In the genomic region with DNA sequence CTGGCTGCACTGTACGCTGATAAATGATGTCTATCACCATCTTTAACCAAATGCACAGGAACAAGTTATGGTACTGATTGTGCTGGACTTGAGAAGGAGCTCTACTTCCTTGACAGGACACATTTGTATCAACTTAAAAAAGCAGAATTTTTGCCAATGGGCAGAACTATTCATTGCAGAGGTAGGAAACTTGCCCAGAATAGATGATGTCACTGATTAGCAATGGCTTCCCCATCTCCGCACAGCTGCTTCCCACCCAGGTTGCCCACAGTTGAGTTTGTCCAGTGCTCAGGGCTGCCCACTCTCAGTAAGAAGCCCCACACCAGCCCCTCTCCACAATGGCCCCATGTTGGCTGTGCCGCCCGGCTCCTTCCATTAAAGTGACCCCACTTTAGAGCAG, we compare ENCODE assay signal across 31 cellular contexts. TPM values are rescaled to one million over a fixed set of nuclear protein-coding genes. Genes with fewer than 3 reads are reported as not detected.
DNase-seq lines count a peak whose midpoint lies in the region; ATAC-seq, FAIRE-seq and TF ChIP-seq lines count a peak whose summit lies in the region.
"Had no signal": no experiment of that assay in that cellular context is flagged by ENCODE, and none has a peak within 500 bp of the region (broad histone marks: within the 10 kb centered on the region; RNA-seq: fewer than 3 reads in every experiment).

No MANE protein-coding gene starts in this region.

- POLR2A ChIA-PET in HepG2 (lab: Yijun Ruan, JAX): no interaction called here
- POLR2A ChIA-PET in PC-3 (lab: Charles Lee; ENCODE audit: unreplicated experiment): interaction anchor here (0.7 kb wide), 1 partner anchor 952 kb away, joined by 10 read pairs; no protein-coding TSS in a partner anchor

- intact Hi-C loops in HepG2 (cut with micrococcal nuclease; ENCODE audit: unreplicated experiment) (loop anchor here (5.0 kb wide), 1 partner anchor 33 kb away; a partner anchor contains a TSS), right lobe of liver (cut with DNase I) (loop anchor here (5.0 kb wide), 1 partner anchor 33 kb away; a partner anchor contains a TSS), PC-3 (cut with micrococcal nuclease) (no loop called here), posterior vena cava (cut with DNase I) (loop anchor here in 1 of 2 donors (5.0 kb wide), 1 partner anchor 33 kb away; a partner anchor contains a TSS)

- H3K4me1 ChIP-seq in HepG2 (ENCODE audit: insufficient read depth, low read length) (peaks cover 4% of the 10 kb centered on the region), right lobe of liver (peaks cover 0 to 8% (median 0%) of the 10 kb centered on the region in 4 donors), PC-3 (ENCODE audit: insufficient read depth, low read length) (peaks cover 22% of the 10 kb centered on the region), fibroblast of lung (ENCODE audit: control insufficient read depth, extremely low read depth, insufficient read depth, low read length) (peaks cover 35% of the 10 kb centered on the region), subcutaneous abdominal adipose tissue (ENCODE audit: control insufficient read depth in 5 of 5, insufficient read depth in 5 of 5, low read length in 5 of 5) (peaks cover 11 to 66% (median 25%) of the 10 kb centered on the region in 5 donors), BE2C (peaks cover 2% of the 10 kb centered on the region)
- H3K4me1 ChIP-seq: BLaER1 had no signal

- H3F3A ChIP-seq in PC-3 (ENCODE audit: low read length, unreplicated experiment): peaks cover 13% of the 10 kb centered on the region

- H3K9me2 ChIP-seq in PC-3 (replicated peaks; ENCODE audit: low read length): no peaks in the 10 kb centered on the region

- FAIRE-seq in HepG2 (lab: Jason Lieb, UNC): no peak
- FAIRE-seq: A549, HTR-8/SVneo, islet of Langerhans had no signal

- H3K27me3 ChIP-seq in HepG2 (ENCODE audit: control insufficient read depth in 1 of 2, insufficient read depth in 2 of 2, low read length in 2 of 2) (0 out of 5 replicates have a peak, but pooled peaks cover 0 to 2% of the 10 kb centered on the region in 2 experiments), right lobe of liver (no peaks in the 10 kb centered on the region), PC-3 (ENCODE audit: low read length) (no peaks in the 10 kb centered on the region), fibroblast of lung (ENCODE audit: control insufficient read depth, insufficient read depth, low read length) (no peaks in the 10 kb centered on the region), subcutaneous abdominal adipose tissue (ENCODE audit: control insufficient read depth in 5 of 5, insufficient read depth in 4 of 5, low read length in 5 of 5) (no peaks in the 10 kb centered on the region), BE2C (no peaks in the 10 kb centered on the region)
- H3K27me3 ChIP-seq: BLaER1, foreskin keratinocyte, right atrium auricular region, spleen had no signal

- in situ Hi-C loops in HepG2 (cut with HindIII; ENCODE audit: extremely low pct_ligation_motif_present, low pct_unique_long_range_greater_than_20kb): no loop called here

- 100% methylated on average over 4 of the region's 4 CpGs for WGBS in HepG2 (ENCODE audit: low lambda C conversion rate)
- WGBS in right lobe of liver (ENCODE audit: insufficient coverage, low coverage, low lambda C conversion rate, missing lambda C conversion rate): 100% methylated on average over 1 of the region's 4 CpGs

- TF ChIP-seq EP300 in HepG2 (IDR thresholded peaks at IDR 0.05; ENCODE audit: low read depth in 2 of 2, low read length in 2 of 2) (no peak), HepG2 (CRISPR knock-in tag; IDR thresholded peaks at IDR 0.05; ENCODE audit: borderline replicate concordance) (no peak)

- H3K4me2 ChIP-seq in HepG2 (ENCODE audit: low read depth, low read length): no peak overlapping the region
- H3K4me2 ChIP-seq in PC-3 (ENCODE audit: low read length): no peak overlapping the region
- H3K4me2 ChIP-seq in fibroblast of lung (ENCODE audit: extremely low read depth, insufficient read depth, low read length): peak overlapping the region; percentile 15
- H3K4me2 ChIP-seq: A549, BLaER1, neural progenitor cell had no signal

- H3K36me3 ChIP-seq in HepG2 (replicated peaks in 1 of 2; ENCODE audit: control insufficient read depth in 1 of 2, insufficient read depth in 2 of 2, low read length in 2 of 2): no peaks in the 10 kb centered on the region; a peak in 1 of 5 replicates
- H3K36me3 ChIP-seq in right lobe of liver: no peaks in the 10 kb centered on the region
- peaks cover 82% of the 10 kb centered on the region for H3K36me3 ChIP-seq in PC-3 (ENCODE audit: low read depth, low read length)
- peaks cover 41% of the 10 kb centered on the region for H3K36me3 ChIP-seq in fibroblast of lung (ENCODE audit: control insufficient read depth, insufficient read depth, low read length)
- H3K36me3 ChIP-seq in subcutaneous abdominal adipose tissue (ENCODE audit: control insufficient read depth in 5 of 5, insufficient read depth in 5 of 5, low read length in 5 of 5): peaks cover 1 to 55% (median 44%) of the 10 kb centered on the region in 5 donors
- H3K36me3 ChIP-seq in BE2C: peaks cover 3% of the 10 kb centered on the region
- H3K36me3 ChIP-seq: neural progenitor cell had no signal

- H3K9ac ChIP-seq in HepG2 (ENCODE audit: insufficient read depth, low read depth, low read length) (no peak overlapping the region), PC-3 (ENCODE audit: low read length) (no peak overlapping the region), fibroblast of lung (ENCODE audit: insufficient read depth, low read length) (no peak overlapping the region), subcutaneous abdominal adipose tissue (ENCODE audit: low read length in 5 of 5) (no peak overlapping the region)
- H3K9ac ChIP-seq: BLaER1, neural progenitor cell, parathyroid adenoma had no signal

- no peak overlapping the region for H3K4me3 ChIP-seq in HepG2 (replicated peaks in 1 of 3; ENCODE audit: insufficient read depth in 1 of 3, low read depth in 2 of 3, low read length in 3 of 3)
- no peak overlapping the region for H3K4me3 ChIP-seq in right lobe of liver
- no peak overlapping the region for H3K4me3 ChIP-seq in PC-3 (ENCODE audit: low read length)
- H3K4me3 ChIP-seq in fibroblast of lung (replicated peaks in 1 of 4; ENCODE audit: control extremely low read depth in 1 of 4, insufficient read depth in 1 of 4, low read depth in 3 of 4, low read length in 4 of 4): no peak overlapping the region
- no peak overlapping the region for H3K4me3 ChIP-seq in subcutaneous abdominal adipose tissue (ENCODE audit: low read depth in 1 of 5, low read length in 5 of 5)
- no peak overlapping the region for H3K4me3 ChIP-seq in BE2C (ENCODE audit: low read depth, low read length)
- H3K4me3 ChIP-seq: A549, BLaER1, neural progenitor cell, right atrium auricular region, spleen had no signal

- BruUV-seq in HepG2 (replicated peaks; lab: Mats Ljungman, UMichigan) (no TSS peak), PC-3 (replicated peaks; lab: Mats Ljungman, UMichigan) (TSS peak; percentile 3)

- no peak for TF ChIP-seq CTCF in HepG2 (CRISPR knock-in tag; IDR thresholded peaks at IDR 0.05)
- no peak for TF ChIP-seq CTCF in right lobe of liver (IDR thresholded peaks at IDR 0.05)
- TF ChIP-seq CTCF in PC-3 (conservative IDR thresholded peaks at IDR 0.05; ENCODE audit: low read depth, low read length): no peak
- TF ChIP-seq CTCF in fibroblast of lung (conservative IDR thresholded peaks at IDR 0.05 in 1 of 2, IDR thresholded peaks at IDR 0.05 in 1 of 2; ENCODE audit: low read depth in 1 of 2, low read length in 2 of 2): no peak
- TF ChIP-seq CTCF in BE2C (IDR thresholded peaks at IDR 0.05; ENCODE audit: low read depth, low read length): no peak

- no peak overlapping the region for H2AFZ ChIP-seq in HepG2 (ENCODE audit: low read length)
- H2AFZ ChIP-seq in PC-3 (ENCODE audit: low read length): no peak overlapping the region
- no peak overlapping the region for H2AFZ ChIP-seq in fibroblast of lung (ENCODE audit: low read length)
- H2AFZ ChIP-seq: neural progenitor cell, parathyroid adenoma had no signal

- no peak for DNase-seq in HepG2 (ENCODE audit: low spot score)
- DNase-seq in right lobe of liver: no peak
- no peak for DNase-seq in PC-3
- peak; percentile 71 to 79 for DNase-seq in fibroblast of lung (ENCODE audit: low read depth in 2 of 2)
- DNase-seq in posterior vena cava (ENCODE audit: low spot score): no peak
- DNase-seq in activated CD4-positive, alpha-beta T cell treated with anti-CD3 and anti-CD28 coated beads, Interleukin-2, amount 50 U/mL, for 1 hour: no peak
- no peak for DNase-seq in BE2C
- DNase-seq: activated CD4-positive, alpha-beta T cell treated with anti-CD3 and anti-CD28 coated beads for 36 hours; activated CD8-positive, alpha-beta T cell treated with anti-CD3 and anti-CD28 coated beads, Interleukin-2, amount 10 ng/mL, durations not matched to agents 7 days and 5 days; activated naive CD4-positive, alpha-beta T cell treated with anti-CD3 and anti-CD28 coated beads, Interleukin-2, amount 50 U/mL, for 16 hours; DMS153; foreskin keratinocyte; head of caudate nucleus; KBM-7; NCI-H1105 treated with DMSO at 0.1 percent for 48 hours; NCI-H2029; NCI-H526; SHP77; spleen; stimulated activated CD4-positive, alpha-beta T cell treated with anti-CD3 and anti-CD28 coated beads, Interleukin-2, amount 100 ng/mL, for 24 hours; stimulated activated naive CD8-positive, alpha-beta T cell treated with anti-CD3 and anti-CD28 coated beads, Interleukin-15, Interleukin-2, amounts not matched to agents 100 U/mL and 50 U/mL, for 24 hours had no signal

- CTCF ChIA-PET in HepG2 (lab: Yijun Ruan, JAX; ENCODE audit: low intra/inter-chr PET ratio, low total read pairs): interaction anchor here (1.1 kb wide), 1 partner anchor 47 kb away, joined by 3 read pairs; no protein-coding TSS in a partner anchor
- CTCF ChIA-PET in PC-3 (lab: Charles Lee): no interaction called here

- H4K20me1 ChIP-seq in HepG2 (ENCODE audit: insufficient read depth, low read length) (no peaks in the 10 kb centered on the region), PC-3 (ENCODE audit: low read length) (peaks cover 32% of the 10 kb centered on the region), fibroblast of lung (ENCODE audit: control insufficient read depth, extremely low read depth, insufficient read depth, low read length) (no peaks in the 10 kb centered on the region)
- H4K20me1 ChIP-seq: BLaER1 had no signal

- no peak for TF ChIP-seq POLR2A in HepG2 (IDR thresholded peaks at IDR 0.05; ENCODE audit: insufficient read depth in 1 of 2, low read depth in 2 of 2, low read length in 2 of 2)
- no peak for TF ChIP-seq POLR2A in right lobe of liver (IDR thresholded peaks at IDR 0.05)

- H3K9me3 ChIP-seq in HepG2 (ENCODE audit: low read length) (no peaks in the 10 kb centered on the region), right lobe of liver (no peaks in the 10 kb centered on the region), PC-3 (ENCODE audit: low read length) (no peaks in the 10 kb centered on the region), fibroblast of lung (ENCODE audit: control insufficient read depth, insufficient read depth, low read depth, low read length) (no peaks in the 10 kb centered on the region), subcutaneous abdominal adipose tissue (ENCODE audit: control insufficient read depth in 5 of 5, low read length in 5 of 5) (no peaks in the 10 kb centered on the region), BE2C (no peaks in the 10 kb centered on the region)
- H3K9me3 ChIP-seq: A549, BLaER1, right atrium auricular region, spleen had no signal

- H3K27ac ChIP-seq in HepG2 (ENCODE audit: extremely low read length, insufficient read depth, low read length) (no peak overlapping the region), right lobe of liver (no peak overlapping the region), PC-3 (ENCODE audit: low read length) (no peak overlapping the region), fibroblast of lung (ENCODE audit: insufficient read depth, low read length) (peak overlapping the region; percentile 36), subcutaneous abdominal adipose tissue (ENCODE audit: low read depth, low read length) (peak overlapping the region; percentile 9)
- H3K27ac ChIP-seq: BLaER1, foreskin keratinocyte, neural progenitor cell, parathyroid adenoma, right atrium auricular region, spleen had no signal

- TF ChIP-seq RAD21 in HepG2 (CRISPR knock-in tag; IDR thresholded peaks at IDR 0.05): no peak

- H3K79me2 ChIP-seq in HepG2 (ENCODE audit: insufficient read depth, low read length): no peaks in the 10 kb centered on the region
- peaks cover 50% of the 10 kb centered on the region for H3K79me2 ChIP-seq in PC-3 (ENCODE audit: low read length)
- peaks cover 50% of the 10 kb centered on the region for H3K79me2 ChIP-seq in fibroblast of lung (ENCODE audit: control insufficient read depth, insufficient read depth, low read length)
- H3K79me2 ChIP-seq: parathyroid adenoma had no signal

- no peak for ATAC-seq in HepG2
- no peak for ATAC-seq in right lobe of liver
- no peak for ATAC-seq in PC-3
- ATAC-seq: A549; activated CD4-positive, alpha-beta T cell treated with anti-CD3 and anti-CD28 coated beads for 36 hours; activated CD8-positive, alpha-beta T cell treated with anti-CD3 and anti-CD28 coated beads, Interleukin-2, amount 10 ng/mL, durations not matched to agents 7 days and 5 days; foreskin keratinocyte; left lobe of liver; Panc1; stimulated activated naive CD8-positive, alpha-beta T cell treated with anti-CD3 and anti-CD28 coated beads, Interleukin-15, Interleukin-2, amounts not matched to agents 100 U/mL and 50 U/mL, for 24 hours had no signal

RNA-seq across cellular contexts. Expression of a gene that starts 33.4 kb away (rescaled TPM):
- total RNA-seq in HepG2 (2016; rRNA removed; fragmentation: Illumina TruSeq; extraction: Trizol) (6.2 and 7.8 TPM in 2 replicates), right lobe of liver (10 to 100 TPM; 17.5 to 53.1 (median 33.1) TPM), PC-3 (2014; rRNA removed) (1,259 and 1,457 TPM in 2 replicates), fibroblast of lung (332 and 488 TPM in 2 replicates), posterior vena cava (100 to 1,000 TPM; 234 to 289 TPM)
- total RNA-seq in HepG2 (2016; cell fraction: cytosol; rRNA removed; fragmentation: Illumina TruSeq; extraction: Trizol; ENCODE audit: low read depth): 2.0 and 2.6 TPM in 2 replicates
- total RNA-seq in HepG2 (2016; cell fraction: insoluble cytoplasmic fraction; rRNA removed; fragmentation: Illumina TruSeq; extraction: Trizol): 6.2 and 7.8 TPM in 2 replicates
- total RNA-seq in HepG2 (2016; cell fraction: membrane; rRNA removed; fragmentation: Illumina TruSeq; extraction: Trizol): 5.4 and 5.5 TPM in 2 replicates
- total RNA-seq in HepG2 (2016; cell fraction: nucleus; rRNA removed; fragmentation: Illumina TruSeq; extraction: Trizol): 4.8 and 5.3 TPM in 2 replicates
- polyA plus RNA-seq in HepG2 (2011; rRNA removed) (7.4 and 10.8 TPM in 2 replicates), fibroblast of lung (318 and 387 TPM in 2 replicates)
- polyA plus RNA-seq in HepG2 (2011; cell fraction: cytosol; rRNA removed): 3.5 and 4.8 TPM in 2 replicates
- 27.6 and 31.4 TPM in 2 replicates for polyA plus RNA-seq in HepG2 (2011; cell fraction: nucleus; rRNA removed)
- polyA plus RNA-seq in HepG2 (2012): 7.0 and 8.4 TPM in 2 replicates
- polyA plus RNA-seq in HepG2 (2016; cell fraction: cytosol; fragmentation: Illumina TruSeq; extraction: Trizol; ENCODE audit: low read depth): 2.3 and 2.7 TPM in 2 replicates
- polyA plus RNA-seq in HepG2 (2016; cell fraction: insoluble cytoplasmic fraction; fragmentation: Illumina TruSeq; extraction: Trizol; ENCODE audit: low read depth): 8.9 and 9.2 TPM in 2 replicates
- polyA plus RNA-seq in HepG2 (2016; cell fraction: membrane; fragmentation: Illumina TruSeq; extraction: Trizol; ENCODE audit: low read depth): 4.9 and 5.3 TPM in 2 replicates
- polyA plus RNA-seq in HepG2 (2016; cell fraction: nucleus; fragmentation: Illumina TruSeq; extraction: Trizol; ENCODE audit: insufficient read depth, low read depth): 9.2 and 12.8 TPM in 2 replicates
- polyA minus RNA-seq in HepG2 (2011; rRNA and poly(A)+ RNA removed; ENCODE audit: low replicate concordance): 5.0 and 63.8 TPM in 2 replicates
- 4.1 and 4.3 TPM in 2 replicates for polyA minus RNA-seq in HepG2 (2011; cell fraction: cytosol; rRNA and poly(A)+ RNA removed)
- 7.7 and 11.3 TPM in 2 replicates for polyA minus RNA-seq in HepG2 (2011; cell fraction: nucleus; rRNA and poly(A)+ RNA removed)
- 376 and 416 TPM in 2 replicates for polyA plus RNA-seq in fibroblast of lung (2012)
- polyA minus RNA-seq in fibroblast of lung (ENCODE audit: low replicate concordance): 336 and 352 TPM in 2 replicates
- 66.5 TPM for polyA plus RNA-seq in BE2C (2012; ENCODE audit: insufficient read depth, insufficient read length, low read depth)

Comparison
In these comparisons a context has a peak if more than half of its experiments do, and no peak if none do; other contexts are left out.
1. DNase-seq: peak in fibroblast of lung (2 of 2); none in HepG2 (single experiment), right lobe of liver (0 of 3), PC-3 (single experiment), posterior vena cava (single experiment), activated CD4-positive, alpha-beta T cell treated with anti-CD3 and anti-CD28 coated beads, Interleukin-2, amount 50 U/mL, for 1 hour (single experiment) and BE2C (single experiment).
2. H3K27ac ChIP-seq: peak in fibroblast of lung (single experiment) and subcutaneous abdominal adipose tissue (single experiment); none in HepG2 (single experiment), right lobe of liver (0 of 3) and PC-3 (single experiment).